In genomic region chr11:67239795-67240574, GRCh38 we compare ENCODE assay signal across 8 cellular contexts. TPM values are rescaled to one million over a fixed set of nuclear protein-coding genes. Genes with fewer than 3 reads are reported as not detected.
DNase-seq lines count a peak whose midpoint lies in the region; ATAC-seq, FAIRE-seq and TF ChIP-seq lines count a peak whose summit lies in the region.

No MANE protein-coding gene starts in this region.

- H3K4me1 ChIP-seq in right atrium auricular region (peaks cover 0 to 54% of the 10 kb centered on the region in 2 donors), psoas muscle (peaks cover 50% of the 10 kb centered on the region)

- intact Hi-C loops in psoas muscle (cut with DNase I), result loop anchor here in 1 of 2 donors (5.0 kb wide), 1 partner anchor 118 kb away; no protein-coding TSS in a partner anchor

- H3K27ac ChIP-seq in right atrium auricular region, result peak overlapping the region; percentile 87 to 94
- H3K27ac ChIP-seq in psoas muscle, result peak overlapping the region; percentile 91

- FAIRE-seq in urothelium cell line (lab: Jason Lieb, UNC), result no peak

- TF ChIP-seq CTCF in right atrium auricular region (IDR thresholded peaks at IDR 0.05), result no peak
- TF ChIP-seq CTCF in psoas muscle (IDR thresholded peaks at IDR 0.05), result no peak

- H3K27me3 ChIP-seq in right atrium auricular region (no peaks in the 10 kb centered on the region), psoas muscle (ENCODE audit: insufficient read depth in 3 of 3, low read length in 2 of 3) (no peaks in the 10 kb centered on the region)

- 0 to 1% (median 0%) methylated on average over 28 to 31 of the region's 31 CpGs for WGBS in psoas muscle, 3 donors

- ATAC-seq in GM18499 (IDR thresholded peaks at IDR 0.05; ENCODE audit: insufficient read depth, unreplicated experiment) (peak; percentile 63), HG02938 (IDR thresholded peaks at IDR 0.05; ENCODE audit: unreplicated experiment) (peak; percentile 74), psoas muscle (peak; percentile 96 to 97 (median 96))

- H3K4me3 ChIP-seq in right atrium auricular region (peak overlapping the region; percentile 60 to 67), psoas muscle (peak overlapping the region; percentile 71)

- DNase-seq in NCI-H187 (lab: John Stamatoyannopoulos, UW) (peak; percentile 86 to 95), T-helper 2 cell (peak; percentile 86 to 100 (median 97)), anterior cingulate cortex (lab: John Stamatoyannopoulos, UW) (peak; percentile 59 to 99 (median 96)), right atrium auricular region (ENCODE audit: low spot score) (peak; percentile 97), psoas muscle (peak; percentile 96 to 98), urothelium cell line (ENCODE audit: low spot score) (peak; percentile 98)

- H3K9me3 ChIP-seq in right atrium auricular region, result no peaks in the 10 kb centered on the region
- no peaks in the 10 kb centered on the region for H3K9me3 ChIP-seq in psoas muscle

- H3K36me3 ChIP-seq in right atrium auricular region (peaks cover 19% of the 10 kb centered on the region), psoas muscle (ENCODE audit: insufficient read depth in 1 of 2, low read depth in 1 of 2) (peaks cover 7 to 33% of the 10 kb centered on the region in 2 donors)

RNA-seq across cellular contexts. Expression of gene GRK2, which starts 26.3 kb away (rescaled TPM):
- total RNA-seq in right atrium auricular region, result 10 to 100 TPM; 52.7 to 55.9 TPM
- 10 to 100 TPM; 41.7 to 46.8 (median 46.1) TPM for total RNA-seq in psoas muscle
- polyA plus RNA-seq in psoas muscle, result 10 to 100 TPM; 37.3 to 56.8 (median 46.2) TPM

RNA-seq across cellular contexts. Expression of gene ANKRD13D, which starts 49.1 kb away (rescaled TPM):
- 10 to 100 TPM; 14.1 to 14.9 TPM for total RNA-seq in right atrium auricular region
- total RNA-seq in psoas muscle, result 1 to 10 TPM; 4.1 to 8.6 (median 7.8) TPM
- 1 to 10 TPM; 4.6 to 7.0 (median 5.9) TPM for polyA plus RNA-seq in psoas muscle

Comparison
In these comparisons a context has a peak if more than half of its experiments do, and no peak if none do; other contexts are left out.
1. Peak in every context shown above with its lines: DNase-seq, ATAC-seq, H3K4me3 ChIP-seq and H3K27ac ChIP-seq.